In the genomic region with DNA sequence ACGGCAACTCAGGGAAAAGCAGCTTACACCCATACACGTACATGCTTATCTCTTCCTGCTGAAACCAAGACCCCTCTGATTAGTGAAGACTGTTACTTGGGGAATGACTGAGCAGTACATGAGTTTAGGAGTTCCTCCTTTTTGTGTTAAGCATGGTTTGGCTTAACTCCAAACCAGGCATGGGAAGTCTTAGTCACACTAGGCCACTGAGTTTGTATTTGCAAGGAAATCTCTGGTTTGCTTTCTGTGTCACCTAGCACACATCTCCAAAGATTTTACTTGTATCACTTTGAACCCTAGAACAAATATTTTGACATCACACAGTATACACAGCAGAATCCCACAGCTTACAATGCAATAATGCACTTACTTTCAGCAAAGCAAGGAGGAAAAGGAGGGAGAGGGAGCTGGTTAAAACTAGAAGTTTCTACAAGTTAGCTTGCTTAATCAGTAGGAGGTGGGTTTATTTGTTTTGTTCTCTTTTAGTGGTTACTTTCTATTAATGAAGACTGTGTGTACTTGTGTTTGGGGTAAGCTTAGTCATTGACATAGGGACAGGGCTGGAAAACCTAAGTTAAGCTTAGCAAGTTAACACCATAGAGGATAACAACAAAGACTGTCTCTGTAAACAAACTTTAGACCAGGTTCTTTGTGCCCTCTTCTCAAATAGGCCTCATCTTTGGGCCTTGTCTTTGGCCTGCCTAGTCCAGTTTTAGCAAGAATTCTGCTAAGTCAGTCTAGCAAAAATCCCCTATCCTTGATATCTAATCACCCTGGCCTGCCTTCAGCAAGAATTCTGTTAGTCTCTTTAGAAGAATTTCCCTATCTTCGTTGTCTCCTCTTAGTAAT, we compare ENCODE assay signal across 1 cellular context.
TF ChIP-seq lines count a peak whose summit lies in the region.

No MANE protein-coding gene starts in this region.

TF ChIP-seq in A549, 52 proteins besides CTCF, POLR2A, EP300 and RAD21 (continued from another document):
- TF ChIP-seq, protein P1, sequence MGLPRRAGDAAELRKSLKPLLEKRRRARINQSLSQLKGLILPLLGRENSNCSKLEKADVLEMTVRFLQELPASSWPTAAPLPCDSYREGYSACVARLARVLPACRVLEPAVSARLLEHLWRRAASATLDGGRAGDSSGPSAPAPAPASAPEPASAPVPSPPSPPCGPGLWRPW (IDR thresholded peaks at IDR 0.05), result 0 out of 2 replicates have a peak, but pooled peaks have one; percentile 40
- no peak for TF ChIP-seq MAZ (IDR thresholded peaks at IDR 0.05; ENCODE audit: borderline replicate concordance, low read depth, low read length)
- TF ChIP-seq TFCP2L1 (CRISPR knock-in tag; IDR thresholded peaks at IDR 0.05), result no peak
- TF ChIP-seq EHF (CRISPR knock-in tag; IDR thresholded peaks at IDR 0.05), result no peak
- TF ChIP-seq SMC3 (IDR thresholded peaks at IDR 0.05), result peak; percentile 53; the same call in 2 of the 3 replicates
- no peak for TF ChIP-seq HOXA7 (CRISPR knock-in tag; IDR thresholded peaks at IDR 0.05)
- TF ChIP-seq MAFK (IDR thresholded peaks at IDR 0.05; ENCODE audit: partially characterized antibody), result peak; percentile 41
- TF ChIP-seq, protein P2, sequence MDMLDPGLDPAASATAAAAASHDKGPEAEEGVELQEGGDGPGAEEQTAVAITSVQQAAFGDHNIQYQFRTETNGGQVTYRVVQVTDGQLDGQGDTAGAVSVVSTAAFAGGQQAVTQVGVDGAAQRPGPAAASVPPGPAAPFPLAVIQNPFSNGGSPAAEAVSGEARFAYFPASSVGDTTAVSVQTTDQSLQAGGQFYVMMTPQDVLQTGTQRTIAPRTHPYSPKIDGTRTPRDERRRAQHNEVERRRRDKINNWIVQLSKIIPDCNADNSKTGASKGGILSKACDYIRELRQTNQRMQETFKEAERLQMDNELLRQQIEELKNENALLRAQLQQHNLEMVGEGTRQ (IDR thresholded peaks at IDR 0.05), result no peak
- TF ChIP-seq CBX2 (IDR thresholded peaks at IDR 0.05; ENCODE audit: borderline replicate concordance, low read depth), result no peak
- TF ChIP-seq PHF8 (IDR thresholded peaks at IDR 0.05; ENCODE audit: borderline replicate concordance, low read depth), result no peak
- no peak for TF ChIP-seq HDAC2 (IDR thresholded peaks at IDR 0.05)
- TF ChIP-seq FOSL2 (IDR thresholded peaks at IDR 0.05), result peak; percentile 66; the same call in 1 of the 2 replicates
- peak; percentile 83 for TF ChIP-seq FOSL2 (CRISPR knock-in tag; IDR thresholded peaks at IDR 0.05)
- no peak for TF ChIP-seq RCOR1 (IDR thresholded peaks at IDR 0.05; ENCODE audit: low read depth, low read length)
- no peak for TF ChIP-seq CBX8 (IDR thresholded peaks at IDR 0.05)
- 0 out of 2 replicates have a peak, but pooled peaks have one; percentile 21 for TF ChIP-seq NFE2L2 (conservative IDR thresholded peaks at IDR 0.05; ENCODE audit: low read length)
- no peak for TF ChIP-seq FOXS1 (CRISPR knock-in tag; IDR thresholded peaks at IDR 0.05)
- no peak for TF ChIP-seq KDM5A (IDR thresholded peaks at IDR 0.05)
- TF ChIP-seq POLR2AphosphoS2 (conservative IDR thresholded peaks at IDR 0.05; ENCODE audit: low read length), result no peak
- no peak for TF ChIP-seq ESRRA (IDR thresholded peaks at IDR 0.05; ENCODE audit: borderline replicate concordance, low read length)
- TF ChIP-seq BHLHE40 (IDR thresholded peaks at IDR 0.05; ENCODE audit: low read depth, low read length), result no peak
- no peak for TF ChIP-seq TP53 (CRISPR knock-in tag; IDR thresholded peaks at IDR 0.05)
- TF ChIP-seq RARB (CRISPR knock-in tag; IDR thresholded peaks at IDR 0.05), result no peak
- TF ChIP-seq CEBPB (IDR thresholded peaks at IDR 0.05), result peak; percentile 81 to 88
- TF ChIP-seq MYC (IDR thresholded peaks at IDR 0.05; ENCODE audit: borderline replicate concordance, low read length), result no peak
- TF ChIP-seq CHD2 (IDR thresholded peaks at IDR 0.05; ENCODE audit: low read length, partially characterized antibody), result no peak
- TF ChIP-seq HEYL (CRISPR knock-in tag; IDR thresholded peaks at IDR 0.05), result no peak
- TF ChIP-seq, protein P3, sequence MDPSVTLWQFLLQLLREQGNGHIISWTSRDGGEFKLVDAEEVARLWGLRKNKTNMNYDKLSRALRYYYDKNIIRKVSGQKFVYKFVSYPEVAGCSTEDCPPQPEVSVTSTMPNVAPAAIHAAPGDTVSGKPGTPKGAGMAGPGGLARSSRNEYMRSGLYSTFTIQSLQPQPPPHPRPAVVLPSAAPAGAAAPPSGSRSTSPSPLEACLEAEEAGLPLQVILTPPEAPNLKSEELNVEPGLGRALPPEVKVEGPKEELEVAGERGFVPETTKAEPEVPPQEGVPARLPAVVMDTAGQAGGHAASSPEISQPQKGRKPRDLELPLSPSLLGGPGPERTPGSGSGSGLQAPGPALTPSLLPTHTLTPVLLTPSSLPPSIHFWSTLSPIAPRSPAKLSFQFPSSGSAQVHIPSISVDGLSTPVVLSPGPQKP (IDR thresholded peaks at IDR 0.05; ENCODE audit: low read depth, low read length), result no peak
- no peak for TF ChIP-seq ZC3H11A (IDR thresholded peaks at IDR 0.05)
- TF ChIP-seq, protein P4, sequence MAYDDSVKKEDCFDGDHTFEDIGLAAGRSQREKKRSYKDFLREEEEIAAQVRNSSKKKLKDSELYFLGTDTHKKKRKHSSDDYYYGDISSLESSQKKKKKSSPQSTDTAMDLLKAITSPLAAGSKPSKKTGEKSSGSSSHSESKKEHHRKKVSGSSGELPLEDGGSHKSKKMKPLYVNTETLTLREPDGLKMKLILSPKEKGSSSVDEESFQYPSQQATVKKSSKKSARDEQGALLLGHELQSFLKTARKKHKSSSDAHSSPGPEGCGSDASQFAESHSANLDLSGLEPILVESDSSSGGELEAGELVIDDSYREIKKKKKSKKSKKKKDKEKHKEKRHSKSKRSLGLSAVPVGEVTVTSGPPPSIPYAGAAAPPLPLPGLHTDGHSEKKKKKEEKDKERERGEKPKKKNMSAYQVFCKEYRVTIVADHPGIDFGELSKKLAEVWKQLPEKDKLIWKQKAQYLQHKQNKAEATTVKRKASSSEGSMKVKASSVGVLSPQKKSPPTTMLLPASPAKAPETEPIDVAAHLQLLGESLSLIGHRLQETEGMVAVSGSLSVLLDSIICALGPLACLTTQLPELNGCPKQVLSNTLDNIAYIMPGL (CRISPR knock-in tag; IDR thresholded peaks at IDR 0.05; ENCODE audit: borderline replicate concordance), result no peak
- no peak for TF ChIP-seq ZSCAN20 (CRISPR knock-in tag; IDR thresholded peaks at IDR 0.05)
- peak; percentile 86 for TF ChIP-seq JUNB (IDR thresholded peaks at IDR 0.05)
- TF ChIP-seq ZNF302 (CRISPR knock-in tag; IDR thresholded peaks at IDR 0.05), result no peak
- TF ChIP-seq, protein P5, sequence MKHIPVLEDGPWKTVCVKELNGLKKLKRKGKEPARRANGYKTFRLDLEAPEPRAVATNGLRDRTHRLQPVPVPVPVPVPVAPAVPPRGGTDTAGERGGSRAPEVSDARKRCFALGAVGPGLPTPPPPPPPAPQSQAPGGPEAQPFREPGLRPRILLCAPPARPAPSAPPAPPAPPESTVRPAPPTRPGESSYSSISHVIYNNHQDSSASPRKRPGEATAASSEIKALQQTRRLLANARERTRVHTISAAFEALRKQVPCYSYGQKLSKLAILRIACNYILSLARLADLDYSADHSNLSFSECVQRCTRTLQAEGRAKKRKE (CRISPR knock-in tag; IDR thresholded peaks at IDR 0.05; ENCODE audit: low read depth), result no peak
- TF ChIP-seq, protein P6, sequence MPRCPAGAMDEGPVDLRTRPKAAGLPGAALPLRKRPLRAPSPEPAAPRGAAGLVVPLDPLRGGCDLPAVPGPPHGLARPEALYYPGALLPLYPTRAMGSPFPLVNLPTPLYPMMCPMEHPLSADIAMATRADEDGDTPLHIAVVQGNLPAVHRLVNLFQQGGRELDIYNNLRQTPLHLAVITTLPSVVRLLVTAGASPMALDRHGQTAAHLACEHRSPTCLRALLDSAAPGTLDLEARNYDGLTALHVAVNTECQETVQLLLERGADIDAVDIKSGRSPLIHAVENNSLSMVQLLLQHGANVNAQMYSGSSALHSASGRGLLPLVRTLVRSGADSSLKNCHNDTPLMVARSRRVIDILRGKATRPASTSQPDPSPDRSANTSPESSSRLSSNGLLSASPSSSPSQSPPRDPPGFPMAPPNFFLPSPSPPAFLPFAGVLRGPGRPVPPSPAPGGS (IDR thresholded peaks at IDR 0.05), result peak; percentile 79; the same call in 2 of the 3 replicates
- TF ChIP-seq RNF2 (IDR thresholded peaks at IDR 0.05; ENCODE audit: borderline replicate concordance, low read depth), result no peak
- no peak for TF ChIP-seq SREBF2 (IDR thresholded peaks at IDR 0.05)
- TF ChIP-seq, protein P7, sequence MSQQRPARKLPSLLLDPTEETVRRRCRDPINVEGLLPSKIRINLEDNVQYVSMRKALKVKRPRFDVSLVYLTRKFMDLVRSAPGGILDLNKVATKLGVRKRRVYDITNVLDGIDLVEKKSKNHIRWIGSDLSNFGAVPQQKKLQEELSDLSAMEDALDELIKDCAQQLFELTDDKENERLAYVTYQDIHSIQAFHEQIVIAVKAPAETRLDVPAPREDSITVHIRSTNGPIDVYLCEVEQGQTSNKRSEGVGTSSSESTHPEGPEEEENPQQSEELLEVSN (IDR thresholded peaks at IDR 0.05; ENCODE audit: borderline replicate concordance, low read depth), result no peak
